In the genomic region with DNA sequence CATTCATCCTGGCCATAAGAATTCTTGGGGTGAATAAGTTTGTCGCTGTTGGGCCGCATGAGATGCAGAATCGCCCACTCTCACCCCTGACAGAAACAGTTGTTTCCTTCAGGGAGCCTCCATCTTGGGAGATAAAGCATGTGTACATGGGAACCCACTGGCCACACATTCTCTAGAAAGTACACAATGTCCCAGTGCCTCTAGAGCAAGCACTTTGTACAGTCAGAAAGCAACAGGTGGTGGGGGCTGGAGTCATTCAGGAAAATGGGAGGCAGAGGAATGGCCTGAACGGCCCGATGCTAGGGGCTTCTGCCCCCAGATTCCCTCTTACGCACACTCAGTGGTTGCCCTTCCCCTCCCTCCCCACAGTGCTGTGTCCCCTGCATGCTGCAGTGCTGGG, we compare ENCODE assay signal across 33 cellular contexts. TPM values are rescaled to one million over a fixed set of nuclear protein-coding genes. Genes with fewer than 3 reads are reported as not detected.
"Had no signal": no experiment of that assay in that cellular context is flagged by ENCODE, and none has a peak within 500 bp of the region (broad histone marks: within the 10 kb centered on the region; RNA-seq: fewer than 3 reads in every experiment).

No MANE protein-coding gene starts in this region.

- H3K27me3 Mint-ChIP-seq: natural killer cell treated with Interleukin-12 subunit alpha and Interleukin-12 subunit beta and Interleukin-15 and Interleukin-18, amount 100 ng/mL, for 72 hours; stimulated activated naive CD8-positive, alpha-beta T cell treated with anti-CD3 and anti-CD28 coated beads, Interleukin-15, amount 100 ng/mL, for 72 hours had no signal

- H3K27me3 ChIP-seq: esophagus muscularis mucosa, heart left ventricle, hepatocyte, left lung, pancreas, right atrium auricular region, sigmoid colon, suprapubic skin, transverse colon, upper lobe of right lung, uterus had no signal

- H3K36me3 ChIP-seq: gastroesophageal sphincter, left lung, pancreas, prostate gland, right atrium auricular region, sigmoid colon, spleen, suprapubic skin, transverse colon, upper lobe of right lung, uterus had no signal

- H3K79me2 ChIP-seq: hepatocyte had no signal

- H3K27ac Mint-ChIP-seq: mesothelial cell of epicardium; natural killer cell treated with Interleukin-12 subunit alpha and Interleukin-12 subunit beta and Interleukin-15 and Interleukin-18, amount 100 ng/mL, for 72 hours; stimulated activated naive CD8-positive, alpha-beta T cell treated with anti-CD3 and anti-CD28 coated beads, Interleukin-15, amount 100 ng/mL, for 72 hours had no signal

- H3K4me1 Mint-ChIP-seq: mesothelial cell of epicardium; naive B cell; stimulated activated naive CD8-positive, alpha-beta T cell treated with anti-CD3 and anti-CD28 coated beads, Interleukin-15, amount 100 ng/mL, for 72 hours had no signal

- H3K36me3 Mint-ChIP-seq: mesothelial cell of epicardium; naive B cell; natural killer cell treated with Interleukin-12 subunit alpha and Interleukin-12 subunit beta and Interleukin-15 and Interleukin-18, amount 100 ng/mL, for 72 hours had no signal

- H2AFZ ChIP-seq: hepatocyte had no signal

- H3K4me1 ChIP-seq: esophagus muscularis mucosa, foreskin keratinocyte, gastroesophageal sphincter, heart left ventricle, pancreas, prostate gland, right atrium auricular region, sigmoid colon, spleen, suprapubic skin, transverse colon, uterus had no signal

- FAIRE-seq: endothelial cell of umbilical vein, pancreas had no signal

- H3K27ac ChIP-seq: coronary artery, esophagus muscularis mucosa, foreskin keratinocyte, gastroesophageal sphincter, heart left ventricle, hepatocyte, left lung, pancreas, prostate gland, right atrium auricular region, sigmoid colon, skin epidermis, spleen, suprapubic skin, transverse colon, upper lobe of right lung, uterus had no signal

- H3K4me2 ChIP-seq: hepatocyte had no signal

- DNase-seq: dermis blood vessel endothelial cell; effector memory CD4-positive, alpha-beta T cell; foreskin keratinocyte; left cardiac atrium; left lung; mesenchymal stem cell; mucosa of descending colon; naive B cell; occipital lobe; pancreas; sigmoid colon; spleen; stimulated activated CD8-positive, alpha-beta memory T cell treated with anti-CD3 and anti-CD28 coated beads, Interleukin-4, amount 100 ng/mL, for 48 hours; stimulated activated naive CD4-positive, alpha-beta T cell; stimulated activated naive CD8-positive, alpha-beta T cell treated with anti-CD3 and anti-CD28 coated beads, Interleukin-15, amount 100 ng/mL, for 72 hours; transverse colon; upper lobe of right lung; uterus had no signal

- H3K4me3 ChIP-seq: coronary artery, esophagus muscularis mucosa, gastroesophageal sphincter, heart left ventricle, hepatocyte, left lung, mucosa of descending colon, pancreas, prostate gland, right atrium auricular region, sigmoid colon, skin epidermis, spleen, suprapubic skin, transverse colon, upper lobe of right lung, uterus had no signal

- H3K9me3 ChIP-seq: esophagus muscularis mucosa, gastroesophageal sphincter, heart left ventricle, left lung, mucosa of descending colon, pancreas, prostate gland, right atrium auricular region, sigmoid colon, spleen, suprapubic skin, transverse colon, upper lobe of right lung, uterus had no signal

- H3K9me3 Mint-ChIP-seq: mesothelial cell of epicardium; naive B cell; natural killer cell treated with Interleukin-12 subunit alpha and Interleukin-12 subunit beta and Interleukin-15 and Interleukin-18, amount 100 ng/mL, for 72 hours; stimulated activated naive CD8-positive, alpha-beta T cell treated with anti-CD3 and anti-CD28 coated beads, Interleukin-15, amount 100 ng/mL, for 72 hours had no signal

- ATAC-seq: foreskin keratinocyte; gastroesophageal sphincter; heart left ventricle; left cardiac atrium; left lung; mucosa of descending colon; natural killer cell treated with Interleukin-12 subunit alpha and Interleukin-12 subunit beta and Interleukin-15 and Interleukin-18, amount 100 ng/mL, for 72 hours; pancreas; stimulated activated naive CD8-positive, alpha-beta T cell treated with anti-CD3 and anti-CD28 coated beads, Interleukin-15, amount 100 ng/mL, for 72 hours; upper lobe of right lung had no signal

- H3K4me3 Mint-ChIP-seq: mesothelial cell of epicardium; natural killer cell treated with Interleukin-12 subunit alpha and Interleukin-12 subunit beta and Interleukin-15 and Interleukin-18, amount 100 ng/mL, for 72 hours; stimulated activated naive CD8-positive, alpha-beta T cell treated with anti-CD3 and anti-CD28 coated beads, Interleukin-15, amount 100 ng/mL, for 72 hours had no signal

RNA-seq across cellular contexts. Expression of a gene that starts 16.1 kb away (rescaled TPM):
- total RNA-seq: natural killer cell treated with Interleukin-12 subunit alpha and Interleukin-12 subunit beta and Interleukin-15 and Interleukin-18, amount 100 ng/mL, for 72 hours had no signal

RNA-seq across cellular contexts. Expression of a gene that starts 30.2 kb away (rescaled TPM):
- total RNA-seq: chondrocyte; dermis blood vessel endothelial cell; endothelial cell of umbilical vein; epithelial cell of proximal tubule; esophagus muscularis mucosa; fibroblast of lung; foreskin keratinocyte; gastroesophageal sphincter; heart left ventricle; left cardiac atrium; mesothelial cell of epicardium; natural killer cell treated with Interleukin-12 subunit alpha and Interleukin-12 subunit beta and Interleukin-15 and Interleukin-18, amount 100 ng/mL, for 72 hours; right atrium auricular region; sigmoid colon; spleen; suprapubic skin; upper lobe of right lung; uterus had no signal
- polyA plus RNA-seq: fibroblast of lung, foreskin keratinocyte, hepatocyte, spleen had no signal
